Comparison of ENCODE assay signal across 8 cellular contexts in the genomic region with DNA sequence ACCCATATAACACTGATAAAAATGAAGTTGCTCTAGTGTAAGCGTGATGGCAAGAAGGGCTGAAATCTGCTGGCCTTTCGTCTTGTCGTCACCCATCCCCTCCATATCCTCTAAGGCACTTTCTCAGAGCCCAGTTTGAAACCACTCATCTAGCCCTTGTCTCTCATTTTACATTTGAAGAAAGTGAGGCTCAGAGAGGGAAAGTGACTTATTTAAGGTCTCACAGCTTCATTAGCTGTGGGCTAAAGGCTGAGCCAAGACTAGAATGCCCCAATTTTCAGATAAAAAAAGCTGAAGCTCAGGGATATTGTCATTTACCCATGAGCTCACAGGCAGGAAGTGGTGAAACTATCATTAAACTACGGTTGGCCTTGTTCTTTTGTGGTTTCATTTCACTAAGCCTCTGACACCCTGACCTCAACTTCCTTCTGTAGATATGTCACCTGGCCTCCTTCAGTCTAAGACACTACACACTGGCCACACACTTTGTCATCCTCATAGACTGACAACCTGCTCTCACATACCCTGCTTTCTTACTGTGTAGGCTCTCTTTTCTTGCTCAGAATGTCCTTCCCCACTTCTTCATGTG.
A peak's percentile ranks its signal among the peaks of the same experiment; 100 is the strongest.
DNase-seq lines count a peak whose midpoint lies in the region; ATAC-seq lines count a peak whose summit lies in the region.

No MANE protein-coding gene starts in this region.

- H3K4me1 Mint-ChIP-seq in activated T-helper 2 cell treated with anti-CD3 and anti-CD28 coated beads, Interferon-gamma antibody, Interleukin-2, Interleukin-4, amounts not matched to agents 10 μg/mL and 5 μg/mL and 100 μg/mL, durations not matched to agents 14 hours and 24 hours and 36 hours (ENCODE audit: low read depth): peaks cover 66% of the 10 kb centered on the region

- no peaks in the 10 kb centered on the region for H3K27me3 Mint-ChIP-seq in activated T-helper 2 cell treated with anti-CD3 and anti-CD28 coated beads, Interferon-gamma antibody, Interleukin-2, Interleukin-4, amounts not matched to agents 10 μg/mL and 5 μg/mL and 100 μg/mL, durations not matched to agents 14 hours and 24 hours and 36 hours (ENCODE audit: low read depth)

- H3K36me3 Mint-ChIP-seq in activated T-helper 2 cell treated with anti-CD3 and anti-CD28 coated beads, Interferon-gamma antibody, Interleukin-2, Interleukin-4, amounts not matched to agents 10 μg/mL and 5 μg/mL and 100 μg/mL, durations not matched to agents 14 hours and 24 hours and 36 hours (ENCODE audit: low read depth): no peaks in the 10 kb centered on the region

- H3K4me3 Mint-ChIP-seq in activated T-helper 2 cell treated with anti-CD3 and anti-CD28 coated beads, Interferon-gamma antibody, Interleukin-2, Interleukin-4, amounts not matched to agents 10 μg/mL and 5 μg/mL and 100 μg/mL, durations not matched to agents 14 hours and 24 hours and 36 hours (ENCODE audit: low read depth): no peak overlapping the region

- peak; percentile 97 for ATAC-seq in GM18499 (IDR thresholded peaks at IDR 0.05; ENCODE audit: insufficient read depth, unreplicated experiment)
- ATAC-seq in sciatic nerve: no peak

- H3K27ac Mint-ChIP-seq in activated T-helper 2 cell treated with anti-CD3 and anti-CD28 coated beads, Interferon-gamma antibody, Interleukin-2, Interleukin-4, amounts not matched to agents 10 μg/mL and 5 μg/mL and 100 μg/mL, durations not matched to agents 14 hours and 24 hours and 36 hours: peak overlapping the region; percentile 63

- intact Hi-C loops in activated T-helper 2 cell treated with anti-CD3 and anti-CD28 coated beads, Interferon-gamma antibody, Interleukin-2, Interleukin-4, amounts not matched to agents 10 μg/mL and 5 μg/mL and 100 μg/mL, durations not matched to agents 14 hours and 24 hours and 36 hours (cut with micrococcal nuclease): loop anchor here (1.0 to 10.0 kb wide), 8 partner anchors 212 to 1082 kb away; no protein-coding TSS in a partner anchor
- intact Hi-C loops in sciatic nerve (cut with DNase I): no loop called here

- no peaks in the 10 kb centered on the region for H3K9me3 Mint-ChIP-seq in activated T-helper 2 cell treated with anti-CD3 and anti-CD28 coated beads, Interferon-gamma antibody, Interleukin-2, Interleukin-4, amounts not matched to agents 10 μg/mL and 5 μg/mL and 100 μg/mL, durations not matched to agents 14 hours and 24 hours and 36 hours

- DNase-seq in H4 (ENCODE audit: low spot score) (peak; percentile 19), MV-4-11 (lab: John Stamatoyannopoulos, UW) (peak; percentile 99), sciatic nerve (ENCODE audit: low spot score) (no peak), NCI-H1436 treated with DMSO at 0.1 percent for 48 hours (lab: John Stamatoyannopoulos, UW) (no peak), DMS 273 treated with DMSO at 0.1 percent for 48 hours (lab: John Stamatoyannopoulos, UW) (no peak)
- DNase-seq in activated T-helper 2 cell treated with anti-CD3 and anti-CD28 coated beads, Interferon-gamma antibody, Interleukin-2, Interleukin-4, amounts not matched to agents 10 μg/mL and 5 μg/mL and 100 μg/mL, durations not matched to agents 14 hours and 24 hours and 36 hours (ENCODE audit: low spot score): peak; percentile 69
- DNase-seq in stimulated activated CD4-positive, alpha-beta T cell treated with anti-CD3 and anti-CD28 coated beads, Interleukin-2, amount 100 ng/mL, for 48 hours: peak; percentile 17 to 36

Comparison
In these comparisons a context has a peak if more than half of its experiments do, and no peak if none do; other contexts are left out.
1. DNase-seq: peak in H4 (single experiment), MV-4-11 (single experiment), activated T-helper 2 cell treated with anti-CD3 and anti-CD28 coated beads, Interferon-gamma antibody, Interleukin-2, Interleukin-4, amounts not matched to agents 10 μg/mL and 5 μg/mL and 100 μg/mL, durations not matched to agents 14 hours and 24 hours and 36 hours (single experiment) and stimulated activated CD4-positive, alpha-beta T cell treated with anti-CD3 and anti-CD28 coated beads, Interleukin-2, amount 100 ng/mL, for 48 hours (2 of 2); none in sciatic nerve (single experiment), NCI-H1436 treated with DMSO at 0.1 percent for 48 hours (single experiment) and DMS 273 treated with DMSO at 0.1 percent for 48 hours (single experiment).